Comparison of ENCODE assay signal across 9 cellular contexts in genomic region chr16:53509906-53510703, GRCh38. TPM values are rescaled to one million over a fixed set of nuclear protein-coding genes. Genes with fewer than 3 reads are reported as not detected.
DNase-seq lines count a peak whose midpoint lies in the region; ATAC-seq and TF ChIP-seq lines count a peak whose summit lies in the region.
"Had no signal": no experiment of that assay in that cellular context is flagged by ENCODE, and none has a peak within 500 bp of the region (broad histone marks: within the 10 kb centered on the region; RNA-seq: fewer than 3 reads in every experiment).

No MANE protein-coding gene starts in this region.

- no peak overlapping the region for H2AFZ ChIP-seq in MM.1S (ENCODE audit: low read length)

- H3K4me2 ChIP-seq in MM.1S (ENCODE audit: low read depth, low read length) = peak overlapping the region; percentile 44; the same call in 1 of the 2 replicates

- H3K9me2 ChIP-seq in MM.1S (replicated peaks; ENCODE audit: insufficient read depth, low read length) = no peaks in the 10 kb centered on the region

- peak; percentile 47 for DNase-seq in MM.1S
- peak; percentile 73 for DNase-seq in cerebellum (ENCODE audit: low spot score)
- peak; percentile 52 to 64 for DNase-seq in left colon
- DNase-seq in stimulated activated CD4-positive, alpha-beta T cell treated with anti-CD3 and anti-CD28 coated beads, Interleukin-2, amount 100 ng/mL, for 24 hours = peak; percentile 48 to 54
- no peak for DNase-seq in NCI-H187 (lab: John Stamatoyannopoulos, UW)

- no peaks in the 10 kb centered on the region for H3K79me2 ChIP-seq in MM.1S (ENCODE audit: low read length)

- H3K4me3 ChIP-seq in MM.1S (ENCODE audit: low read length) = no peak overlapping the region
- H3K4me3 ChIP-seq: SJSA1 had no signal

- intact Hi-C loops in left colon (cut with DNase I, micrococcal nuclease) = loop anchor here in 1 of 2 donors (10.0 kb wide), 1 partner anchor 465 kb away; no protein-coding TSS in a partner anchor

- peak; percentile 95 for TF ChIP-seq CTCF in C4-2B (conservative IDR thresholded peaks at IDR 0.05)
- peak; percentile 95 for TF ChIP-seq CTCF in MM.1S (IDR thresholded peaks at IDR 0.05; ENCODE audit: low read length)
- peak; percentile 89 for TF ChIP-seq CTCF in VCaP (conservative IDR thresholded peaks at IDR 0.05)

- no peaks in the 10 kb centered on the region for H3K27me3 ChIP-seq in MM.1S (replicated peaks; ENCODE audit: insufficient read depth, low read length)
- H3K27me3 ChIP-seq: SJSA1 had no signal

- H3K4me1 ChIP-seq in MM.1S (ENCODE audit: low read length) = peaks cover 6% of the 10 kb centered on the region; the same call in 1 of the 2 replicates
- H3K4me1 ChIP-seq: SJSA1 had no signal

- H3F3A ChIP-seq in MM.1S (ENCODE audit: insufficient read depth, low read length) = no peaks in the 10 kb centered on the region

- ATAC-seq in GM18868 (IDR thresholded peaks at IDR 0.05; ENCODE audit: unreplicated experiment) (peak; percentile 69), left colon (peak; percentile 81)

- no peaks in the 10 kb centered on the region for H3K9me3 ChIP-seq in MM.1S (replicated peaks; ENCODE audit: insufficient read depth, low read length)
- H3K9me3 ChIP-seq: SJSA1 had no signal

- no peaks in the 10 kb centered on the region for H3K36me3 ChIP-seq in MM.1S (replicated peaks; ENCODE audit: insufficient read depth, low read length)
- H3K36me3 ChIP-seq: SJSA1 had no signal

- H3K27ac ChIP-seq in C4-2B = no peak overlapping the region
- no peak overlapping the region for H3K27ac ChIP-seq in MM.1S (ENCODE audit: low read length)
- H3K27ac ChIP-seq in VCaP = no peak overlapping the region
- H3K27ac ChIP-seq: SJSA1 had no signal

- no peaks in the 10 kb centered on the region for H4K20me1 ChIP-seq in MM.1S (ENCODE audit: insufficient read depth, low read length)

- H3K9ac ChIP-seq in MM.1S (ENCODE audit: low read length) = no peak overlapping the region

RNA-seq across cellular contexts. Expression of gene AKTIP, which starts 7.1 kb away (rescaled TPM):
- total RNA-seq in cerebellum = 46.1 TPM
- 10 to 100 TPM; 29.4 to 32.7 TPM for total RNA-seq in left colon

Comparison
In these comparisons a context has a peak if more than half of its experiments do, and no peak if none do; other contexts are left out.
1. DNase-seq: peak in MM.1S (single experiment), cerebellum (single experiment), left colon (2 of 2) and stimulated activated CD4-positive, alpha-beta T cell treated with anti-CD3 and anti-CD28 coated beads, Interleukin-2, amount 100 ng/mL, for 24 hours (2 of 2); none in NCI-H187 (0 of 2).
2. Peak in every context shown above with its lines, with median percentiles within 50 percentile points of each other: CTCF ChIP-seq.